Comparison of ENCODE assay signal across 11 cellular contexts in genomic region chr12:46354111-46354798, GRCh38. TPM values are rescaled to one million over a fixed set of nuclear protein-coding genes. Genes with fewer than 3 reads are reported as not detected.
A peak's percentile ranks its signal among the peaks of the same experiment; 100 is the strongest.
DNase-seq lines count a peak whose midpoint lies in the region; ATAC-seq and TF ChIP-seq lines count a peak whose summit lies in the region.
"Had no signal": no experiment of that assay in that cellular context is flagged by ENCODE, and none has a peak within 500 bp of the region (broad histone marks: within the 10 kb centered on the region; RNA-seq: fewer than 3 reads in every experiment).

No MANE protein-coding gene starts in this region.

- no peak overlapping the region for H2BK120ac ChIP-seq in mesenchymal stem cell (ENCODE audit: low read depth, low read length)

- no peak overlapping the region for H2BK12ac ChIP-seq in mesenchymal stem cell (ENCODE audit: low read length in 2 of 2)

- H3K4me1 Mint-ChIP-seq in HFFc6 (ENCODE audit: low read depth): peaks cover 37% of the 10 kb centered on the region
- no peaks in the 10 kb centered on the region for H3K4me1 Mint-ChIP-seq in activated T-helper 17 cell treated with anti-CD3 and anti-CD28 coated beads, Interleukin-2, amount 50 U/mL, for 72 hours

- no peak overlapping the region for H3K27ac Mint-ChIP-seq in HFFc6
- peak overlapping the region; percentile 49 for H3K27ac Mint-ChIP-seq in activated T-helper 17 cell treated with anti-CD3 and anti-CD28 coated beads, Interleukin-2, amount 50 U/mL, for 72 hours
- H3K27ac Mint-ChIP-seq: activated T-cell treated with anti-CD3 and anti-CD28 coated beads, Interleukin-2, amount 50 U/mL, for 24 hours had no signal

- ATAC-seq in DND-41 (ENCODE audit: insufficient read depth, low read depth): no peak
- peak; percentile 60 for ATAC-seq in activated T-helper 17 cell treated with anti-CD3 and anti-CD28 coated beads, Interleukin-2, amount 50 U/mL, for 72 hours (replicated peaks)

- H3K27me3 Mint-ChIP-seq in HFFc6 (ENCODE audit: insufficient read depth): peaks cover 21% of the 10 kb centered on the region
- no peaks in the 10 kb centered on the region for H3K27me3 Mint-ChIP-seq in activated T-helper 17 cell treated with anti-CD3 and anti-CD28 coated beads, Interleukin-2, amount 50 U/mL, for 72 hours
- H3K27me3 Mint-ChIP-seq: activated T-cell treated with anti-CD3 and anti-CD28 coated beads, Interleukin-2, amount 50 U/mL, for 24 hours had no signal

- TF ChIP-seq CTCF in DND-41 (IDR thresholded peaks at IDR 0.05; ENCODE audit: borderline replicate concordance, extremely low read depth, low read length, poor library complexity, severe bottlenecking) (peak; percentile 40), HFFc6 (IDR thresholded peaks at IDR 0.05) (peak; percentile 47)

- no peaks in the 10 kb centered on the region for H3K9me3 Mint-ChIP-seq in HFFc6
- H3K9me3 Mint-ChIP-seq in activated T-helper 17 cell treated with anti-CD3 and anti-CD28 coated beads, Interleukin-2, amount 50 U/mL, for 72 hours: no peaks in the 10 kb centered on the region
- H3K9me3 Mint-ChIP-seq: activated T-cell treated with anti-CD3 and anti-CD28 coated beads, Interleukin-2, amount 50 U/mL, for 24 hours; central memory CD8-positive, alpha-beta T cell had no signal

- H2BK5ac ChIP-seq in mesenchymal stem cell (ENCODE audit: low read depth, low read length, poor library complexity, severe bottlenecking): no peak overlapping the region

- no peak overlapping the region for H4K91ac ChIP-seq in mesenchymal stem cell (ENCODE audit: low read length)

- no peaks in the 10 kb centered on the region for H3K27me3 ChIP-seq in DND-41 (ENCODE audit: insufficient read depth, low read length, poor library complexity)
- no peaks in the 10 kb centered on the region for H3K27me3 ChIP-seq in mesenchymal stem cell (ENCODE audit: control insufficient read depth in 1 of 2, insufficient read depth in 1 of 2, low read length in 2 of 2)

- H2AFZ ChIP-seq in DND-41 (ENCODE audit: low read depth, low read length): no peak overlapping the region
- no peak overlapping the region for H2AFZ ChIP-seq in mesenchymal stem cell (ENCODE audit: low read depth, low read length)

- no peak overlapping the region for H2BK15ac ChIP-seq in mesenchymal stem cell (ENCODE audit: low read depth, poor library complexity, severe bottlenecking)

- H3K4me2 ChIP-seq in DND-41 (ENCODE audit: insufficient read depth, low read length) (no peak overlapping the region), mesenchymal stem cell (ENCODE audit: low read length, poor library complexity, severe bottlenecking) (no peak overlapping the region)

- no peak overlapping the region for H2AK5ac ChIP-seq in mesenchymal stem cell (ENCODE audit: low read length, severe bottlenecking)

- peaks cover 3% of the 10 kb centered on the region; the same call in 1 of the 2 replicates for H3K36me3 ChIP-seq in DND-41 (ENCODE audit: insufficient read depth, low read length)
- peaks cover 0 to 14% of the 10 kb centered on the region in 2 experiments for H3K36me3 ChIP-seq in mesenchymal stem cell (ENCODE audit: control insufficient read depth in 1 of 2, insufficient read depth in 2 of 2, low read depth in 1 of 2, low read length in 2 of 2)

- H3K9me3 ChIP-seq in DND-41 (ENCODE audit: insufficient read depth, low read length, severe bottlenecking) (no peaks in the 10 kb centered on the region), mesenchymal stem cell (ENCODE audit: control insufficient read depth, low read length) (no peaks in the 10 kb centered on the region)

- H3K27ac ChIP-seq in DND-41 (ENCODE audit: low read length) (no peak overlapping the region), mesenchymal stem cell (ENCODE audit: low read length, poor library complexity, severe bottlenecking) (no peak overlapping the region)

- CTCF ChIA-PET in HEK293T (lab: Yijun Ruan, JAX): interaction anchor here (0.6 kb wide), 1 partner anchor 229 kb away, joined by 3 read pairs; no protein-coding TSS in a partner anchor

- H3K79me1 ChIP-seq in mesenchymal stem cell (replicated peaks; ENCODE audit: low read length, poor library complexity, severe bottlenecking): no peaks in the 10 kb centered on the region

- H3K14ac ChIP-seq in mesenchymal stem cell (ENCODE audit: low read length in 2 of 2): no peak overlapping the region

- no peak overlapping the region for H3K23ac ChIP-seq in mesenchymal stem cell (ENCODE audit: low read length in 2 of 2)

- POLR2A ChIA-PET in HEK293T (lab: Yijun Ruan, JAX): no interaction called here

- no peak overlapping the region for H3K4me3 Mint-ChIP-seq in HFFc6
- H3K4me3 Mint-ChIP-seq in activated T-helper 17 cell treated with anti-CD3 and anti-CD28 coated beads, Interleukin-2, amount 50 U/mL, for 72 hours: no peak overlapping the region
- H3K4me3 Mint-ChIP-seq: activated T-cell treated with anti-CD3 and anti-CD28 coated beads, Interleukin-2, amount 50 U/mL, for 24 hours; central memory CD8-positive, alpha-beta T cell had no signal

- H3K4ac ChIP-seq in mesenchymal stem cell (ENCODE audit: low read depth in 1 of 2, low read length in 2 of 2): no peak overlapping the region

- no peak for DNase-seq in DND-41
- no peak for DNase-seq in HFFc6
- DNase-seq in mesenchymal stem cell: peak; percentile 12
- DNase-seq in dedifferentiated amniotic fluid mesenchymal stem cell (ENCODE audit: extremely low spot score): no peak
- DNase-seq in LoVo (ENCODE audit: low spot score): no peak
- DNase-seq in HEK293T (ENCODE audit: extremely low spot score): no peak
- DNase-seq: activated T-cell treated with anti-CD3 and anti-CD28 coated beads, Interleukin-2, amount 50 U/mL, for 24 hours; NCI-H146; stimulated activated CD4-positive, alpha-beta T cell treated with anti-CD3 and anti-CD28 coated beads, Interleukin-4, amount 100 ng/mL, for 24 hours had no signal

- H3K4me3 ChIP-seq in DND-41 (ENCODE audit: low read depth in 1 of 2, low read length in 2 of 2) (no peak overlapping the region), mesenchymal stem cell (ENCODE audit: insufficient read depth in 1 of 2, low read depth in 1 of 2, low read length in 2 of 2) (no peak overlapping the region)

- H3K79me2 ChIP-seq in DND-41 (ENCODE audit: insufficient read depth, low read length): no peaks in the 10 kb centered on the region

- no peak overlapping the region for H4K8ac ChIP-seq in mesenchymal stem cell (ENCODE audit: low read length)

- H3K4me1 ChIP-seq in DND-41 (ENCODE audit: insufficient read depth, low read length): peaks cover 7% of the 10 kb centered on the region
- no peaks in the 10 kb centered on the region for H3K4me1 ChIP-seq in mesenchymal stem cell (ENCODE audit: control insufficient read depth, insufficient read depth, low read depth, low read length)

- H4K20me1 ChIP-seq in DND-41 (ENCODE audit: insufficient read depth, low read length): peaks cover 3% of the 10 kb centered on the region; the same call in 1 of the 2 replicates

- no peak overlapping the region for H3K18ac ChIP-seq in mesenchymal stem cell (ENCODE audit: low read depth in 1 of 2, low read length in 2 of 2)

- WGBS in mesenchymal stem cell: 90% methylated on average over 3 of the region's 5 CpGs

- H3K9ac ChIP-seq in DND-41 (ENCODE audit: low read depth, low read length): no peak overlapping the region
- H3K9ac ChIP-seq in mesenchymal stem cell (ENCODE audit: low read length): no peak overlapping the region

- peaks cover 8% of the 10 kb centered on the region for H3K36me3 Mint-ChIP-seq in HFFc6 (ENCODE audit: low read depth)
- peaks cover 15% of the 10 kb centered on the region for H3K36me3 Mint-ChIP-seq in activated T-helper 17 cell treated with anti-CD3 and anti-CD28 coated beads, Interleukin-2, amount 50 U/mL, for 72 hours (ENCODE audit: low read depth)

TF ChIP-seq in HEK293T, 16 proteins besides CTCF, POLR2A, EP300 and RAD21:
- no peak for TF ChIP-seq BHLHE40 (IDR thresholded peaks at IDR 0.05; ENCODE audit: borderline replicate concordance)
- TF ChIP-seq LEF1 (IDR thresholded peaks at IDR 0.05; ENCODE audit: borderline replicate concordance): no peak
- TF ChIP-seq L3MBTL2 (conservative IDR thresholded peaks at IDR 0.05): no peak
- TF ChIP-seq SUZ12 (IDR thresholded peaks at IDR 0.05): no peak
- no peak for TF ChIP-seq ARNT (IDR thresholded peaks at IDR 0.05)
- TF ChIP-seq NFRKB (IDR thresholded peaks at IDR 0.05): no peak
- no peak for TF ChIP-seq SP1 (IDR thresholded peaks at IDR 0.05)

RNA-seq across cellular contexts. Expression of gene SLC38A2, which starts 18.3 kb away (rescaled TPM):
- 1,000 to 10,000 TPM in 2 of 6 experiments, 100 to 1,000 TPM in 4; 787 to 1,148 (median 975) TPM for total RNA-seq in HFFc6 (2021; fragmentation: NEBNext Ultra II Directional; extraction: Animal tissue kit (Norgen Biotek cat#: 25700))
- total RNA-seq in activated T-helper 17 cell treated with anti-CD3 and anti-CD28 coated beads, Interleukin-2, amount 50 U/mL, for 72 hours: 100 to 1,000 TPM; 203 to 206 TPM
- polyA plus RNA-seq in mesenchymal stem cell (2013, experiment 1 of 2): 438 TPM
- polyA plus RNA-seq in mesenchymal stem cell (2013, experiment 2 of 2): 429 TPM
